ENCODE assay signal across 25 cellular contexts in the genomic region with DNA sequence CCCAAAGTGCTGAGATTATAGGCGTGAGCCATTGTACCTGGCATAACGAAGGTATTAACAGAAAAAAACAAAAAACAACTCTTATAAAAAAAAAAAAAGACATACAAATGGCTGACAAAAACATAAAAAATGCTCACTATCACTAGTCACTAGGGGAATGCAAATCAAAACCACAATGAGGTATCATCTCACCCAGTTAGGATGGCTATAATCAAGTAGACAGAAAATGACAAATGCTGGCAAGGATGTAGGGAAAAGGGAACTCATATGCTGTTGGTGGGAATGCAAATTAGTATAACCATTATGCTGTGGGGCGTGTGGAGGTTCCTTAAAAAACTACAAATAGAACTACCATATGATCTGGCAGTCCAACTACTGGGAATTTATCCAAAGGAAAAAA. TPM values are rescaled to one million over a fixed set of nuclear protein-coding genes. Genes with fewer than 3 reads are reported as not detected.
DNase-seq lines count a peak whose midpoint lies in the region; ATAC-seq, FAIRE-seq and TF ChIP-seq lines count a peak whose summit lies in the region.
"Had no signal": no experiment of that assay in that cellular context is flagged by ENCODE, and none has a peak within 500 bp of the region (broad histone marks: within the 10 kb centered on the region; RNA-seq: fewer than 3 reads in every experiment).

No MANE protein-coding gene starts in this region.

- intact Hi-C loops in GM12878 (cut with micrococcal nuclease; ENCODE audit: unreplicated experiment), result no loop called here
- intact Hi-C loops in gastrocnemius medialis (cut with DNase I; ENCODE audit: low total_unique reads), result no loop called here
- intact Hi-C loops in ovary (cut with DNase I), result no loop called here

- TF ChIP-seq RAD21 in GM12878 (IDR thresholded peaks at IDR 0.05; ENCODE audit: insufficient read depth, low read depth, low read length), result no peak

- no peaks in the 10 kb centered on the region for H3K36me3 ChIP-seq in GM23248 (ENCODE audit: low read depth)
- no peaks in the 10 kb centered on the region for H3K36me3 ChIP-seq in GM12878 (ENCODE audit: control insufficient read depth in 2 of 2, insufficient read depth in 2 of 2, low read length in 1 of 2)
- H3K36me3 ChIP-seq in gastrocnemius medialis, result no peaks in the 10 kb centered on the region
- H3K36me3 ChIP-seq in ovary, result no peaks in the 10 kb centered on the region
- H3K36me3 ChIP-seq: HAP-1 had no signal

- RAD21 ChIA-PET in GM12878 (lab: Charles Lee; ENCODE audit: unreplicated experiment), result no interaction called here

- no peaks in the 10 kb centered on the region; the same call in 1 of the 2 replicates for H3F3A ChIP-seq in GM23248 (ENCODE audit: insufficient read depth)

- DNase-seq in AG08395 (ENCODE audit: low spot score) (peak; percentile 1), GM23248 (peak; percentile 52), NCI-H526 (lab: John Stamatoyannopoulos, UW) (peak; percentile 64 to 84), GM12878 (ENCODE audit: low read depth, low spot score) (no peak), caudate nucleus (lab: John Stamatoyannopoulos, UW) (no peak), gastrocnemius medialis (no peak), ovary (no peak)
- DNase-seq: CD4-positive, CD25-positive, alpha-beta regulatory T cell; Kasumi-1; MM.1S; NCI-H1048; NCI-H1436; NCI-H187 treated with DMSO at 0.1 percent for 48 hours; NCI-H2107; NCI-H446 treated with DMSO at 0.1 percent for 48 hours; NCI-H748 treated with DMSO at 0.1 percent for 48 hours; PC-9; RPMI8226; SHP77 had no signal

- SMC1A ChIA-PET in GM12878 (lab: Charles Lee; ENCODE audit: uncharacterized antibody, unreplicated experiment), result no interaction called here

- H3K9me2 ChIP-seq in GM23248 (ENCODE audit: insufficient read depth), result no peaks in the 10 kb centered on the region

- CTCF ChIA-PET in GM12878 (lab: Yijun Ruan, JAX), result interaction anchor here (1.6 kb wide), 1 partner anchor 68 kb away, joined by 4 read pairs; no protein-coding TSS in a partner anchor

- TF ChIP-seq EP300 in GM12878 (IDR thresholded peaks at IDR 0.05; ENCODE audit: borderline replicate concordance in 1 of 2, control insufficient read depth in 1 of 2, low read depth in 2 of 2, low read length in 2 of 2) (no peak), ovary (IDR thresholded peaks at IDR 0.05) (no peak)

- H3K79me2 ChIP-seq in GM23248 (ENCODE audit: insufficient read depth) (no peaks in the 10 kb centered on the region), GM12878 (ENCODE audit: control insufficient read depth, insufficient read depth, low read length) (no peaks in the 10 kb centered on the region)

- H3K9ac ChIP-seq in GM23248 (no peak overlapping the region), GM12878 (ENCODE audit: control insufficient read depth, insufficient read depth, low read length) (no peak overlapping the region)

- H3K9me3 ChIP-seq in GM23248 (ENCODE audit: low read depth) (no peaks in the 10 kb centered on the region), GM12878 (replicated peaks; ENCODE audit: control insufficient read depth, insufficient read depth, low read length) (no peaks in the 10 kb centered on the region), gastrocnemius medialis (no peaks in the 10 kb centered on the region), ovary (peaks cover 0 to 3% of the 10 kb centered on the region in 2 donors)
- H3K9me3 ChIP-seq: HAP-1 had no signal

- FAIRE-seq in GM12878 (lab: Jason Lieb, UNC), result no peak
- FAIRE-seq: GM12892 had no signal

- no peak overlapping the region for H3K4me2 ChIP-seq in GM23248 (ENCODE audit: unreplicated experiment)
- no peak overlapping the region for H3K4me2 ChIP-seq in GM12878 (ENCODE audit: control insufficient read depth, insufficient read depth)
- H3K4me2 ChIP-seq: GM23338, PC-9 had no signal

- H2AFZ ChIP-seq in GM23248 (no peak overlapping the region), GM12878 (ENCODE audit: control insufficient read depth, low read depth, low read length) (no peak overlapping the region)
- H2AFZ ChIP-seq: GM23338, PC-9 had no signal

- no TSS peak for BruUV-seq in GM12878 (replicated peaks; lab: Mats Ljungman, UMichigan)

- WGBS in GM23248 (ENCODE audit: low coverage in 1 of 2, low lambda C conversion rate in 2 of 2, missing lambda C conversion rate in 2 of 2), 2 experiments, result 75 to 78% methylated on average over 3 of the region's 3 CpGs
- 5% methylated on average over 3 of the region's 3 CpGs for WGBS in GM12878 (ENCODE audit: insufficient coverage, insufficient replicate concordance, low lambda C conversion rate, missing lambda C conversion rate)
- WGBS in ovary, 3 donors, result 91 to 95% (median 94%) methylated on average over 3 of the region's 3 CpGs

- no peak overlapping the region for H3K4me3 ChIP-seq in GM23248
- no peak overlapping the region for H3K4me3 ChIP-seq in GM12878
- H3K4me3 ChIP-seq in gastrocnemius medialis, result no peak overlapping the region
- no peak overlapping the region for H3K4me3 ChIP-seq in ovary
- H3K4me3 ChIP-seq: GM23338, HAP-1, PC-9 had no signal

- TF ChIP-seq POLR2A in GM12878 (IDR thresholded peaks at IDR 0.05; ENCODE audit: low read depth, low read length) (no peak), gastrocnemius medialis (IDR thresholded peaks at IDR 0.05) (no peak), ovary (IDR thresholded peaks at IDR 0.05) (no peak)

- H3K27ac ChIP-seq in GM23248 (no peak overlapping the region), GM12878 (ENCODE audit: control insufficient read depth, insufficient read depth) (no peak overlapping the region), caudate nucleus (ENCODE audit: low read depth, low read length) (no peak overlapping the region), gastrocnemius medialis (no peak overlapping the region), ovary (no peak overlapping the region)
- H3K27ac ChIP-seq: 22Rv1, PC-9 had no signal

- in situ Hi-C loops in GM23248 (cut with MboI) (no loop called here), GM12878 (cut with MboI) (no loop called here), gastrocnemius medialis (cut with MboI; ENCODE audit: low sequenced_read_pairs in 4 of 4) (no loop called here)

- POLR2A ChIA-PET in GM12878 (lab: Charles Lee), result interaction anchor here (0.6 kb wide), 1 partner anchor 291 kb away, joined by 4 read pairs; no protein-coding TSS in a partner anchor

- no peak for ATAC-seq in GM12878
- ATAC-seq in gastrocnemius medialis, result no peak
- no peak for ATAC-seq in HG03565 (IDR thresholded peaks at IDR 0.05; ENCODE audit: unreplicated experiment)
- ATAC-seq: GM23338 had no signal

- H4K20me1 ChIP-seq in GM23248 (ENCODE audit: insufficient read depth) (no peaks in the 10 kb centered on the region), GM12878 (ENCODE audit: control insufficient read depth, insufficient read depth) (no peaks in the 10 kb centered on the region)

- H3K4me1 ChIP-seq in GM23248 (ENCODE audit: insufficient read depth) (peaks cover 3% of the 10 kb centered on the region; the same call in 1 of the 2 replicates), GM12878 (ENCODE audit: control insufficient read depth, insufficient read depth, low read length) (no peaks in the 10 kb centered on the region), gastrocnemius medialis (no peaks in the 10 kb centered on the region), ovary (ENCODE audit: insufficient read depth) (no peaks in the 10 kb centered on the region)
- H3K4me1 ChIP-seq: HAP-1 had no signal

- TF ChIP-seq CTCF in GM12878 (IDR thresholded peaks at IDR 0.05 in 2 of 3, conservative IDR thresholded peaks at IDR 0.05 in 1 of 3; ENCODE audit: control insufficient read depth in 2 of 3, extremely low read depth in 1 of 3, insufficient read depth in 1 of 3, low read depth in 3 of 3, low read length in 3 of 3) (no peak), gastrocnemius medialis (IDR thresholded peaks at IDR 0.05 in 4 of 5, conservative IDR thresholded peaks at IDR 0.05 in 1 of 5) (no peak), ovary (IDR thresholded peaks at IDR 0.05) (no peak)

- H3K27me3 ChIP-seq in GM23248 (replicated peaks; ENCODE audit: insufficient read depth) (no peaks in the 10 kb centered on the region), GM12878 (replicated peaks in 1 of 2; ENCODE audit: control insufficient read depth in 2 of 2, insufficient read depth in 2 of 2, low read length in 1 of 2) (no peaks in the 10 kb centered on the region), gastrocnemius medialis (no peaks in the 10 kb centered on the region), ovary (no peaks in the 10 kb centered on the region)

RNA-seq across cellular contexts. Expression of gene THY1, which starts 17.0 kb away (rescaled TPM):
- total RNA-seq in GM23248 (2014; rRNA removed; shearing (Covaris generic)), result 1,197 and 1,694 TPM in 2 replicates
- 1,640 and 1,703 TPM in 2 replicates for polyA plus RNA-seq in GM23248 (2016; fragmentation: Nextera tagmentation; extraction: Ambion mirVana)
- total RNA-seq in GM12878 (2013; cell fraction: nucleolus; rRNA removed), result 22.5 and 26.7 TPM in 2 replicates
- 3.3 and 4.2 TPM in 2 replicates for total RNA-seq in GM12878 (2014; rRNA removed)
- 2.4 and 2.7 TPM in 2 replicates for total RNA-seq in GM12878 (2014; rRNA removed; fragmentation: Illumina TruSeq; extraction: Trizol)
- 2.4 and 3.1 TPM in 2 replicates for total RNA-seq in GM12878 (2021)
- polyA plus RNA-seq in GM12878 (2011; ENCODE audit: low read depth), result 3.6 TPM
- polyA plus RNA-seq in GM12878 (2011; rRNA removed), result 6.0 and 20.1 TPM in 2 replicates
- 31.4 and 54.1 TPM in 2 replicates for polyA plus RNA-seq in GM12878 (2011; cell fraction: cytosol; rRNA removed)
- 12.3 and 17.1 TPM in 2 replicates for polyA plus RNA-seq in GM12878 (2011; cell fraction: nucleus; rRNA removed)
- polyA plus RNA-seq in GM12878 (2012), result 2.3 and 2.8 TPM in 2 replicates
- 8.4 and 9.3 TPM in 2 replicates for polyA plus RNA-seq in GM12878 (2014; fragmentation: Illumina TruSeq; extraction: Trizol)
- polyA plus RNA-seq in GM12878 (2014; fragmentation: Nextera tagmentation; extraction: Ambion mirVana), result 1 to 10 TPM in 1 of 2 experiments, under 1 TPM in 1; 0.86 to 2.6 TPM
- 4.1 and 7.3 TPM in 2 replicates for polyA plus RNA-seq in GM12878 (2014; rRNA removed)
- 1 to 10 TPM; 2.3 to 3.8 TPM for polyA plus RNA-seq in GM12878 (2016; fragmentation: Nextera tagmentation; extraction: Ambion mirVana)
- 24.0 and 34.6 TPM in 2 replicates for polyA minus RNA-seq in GM12878 (2011; rRNA and poly(A)+ RNA removed)
- polyA minus RNA-seq in GM12878 (2011; cell fraction: cytosol; rRNA and poly(A)+ RNA removed), result 2.6 and 6.0 TPM in 2 replicates
- 6.0 and 6.6 TPM in 2 replicates for polyA minus RNA-seq in GM12878 (2011; cell fraction: nucleus; rRNA and poly(A)+ RNA removed)
- total RNA-seq in gastrocnemius medialis, result under 1 TPM in 3 of 4 donors, not detected in 1; 0.22 to 0.70 (median 0.36) TPM
- 10 to 100 TPM in 4 of 7 donors, 1 to 10 TPM in 1, under 1 TPM in 2; 0.36 to 74.7 (median 14.0) TPM for total RNA-seq in ovary
- polyA plus RNA-seq in ovary, result 100 to 1,000 TPM in 1 of 2 donors, 10 to 100 TPM in 1; 15.0 to 123 TPM
- total RNA-seq: CD4-positive, CD25-positive, alpha-beta regulatory T cell; PC-9 had no signal
- polyA plus RNA-seq: CD4-positive, CD25-positive, alpha-beta regulatory T cell; IgD-negative memory B cell had no signal

RNA-seq across cellular contexts. Expression of gene USP2, which starts 24.5 kb away (rescaled TPM):
- not detected in 2 replicates for total RNA-seq in GM23248 (2014; rRNA removed; shearing (Covaris generic))
- polyA plus RNA-seq in GM23248 (2016; fragmentation: Nextera tagmentation; extraction: Ambion mirVana) (0.30 and 0.33 TPM in 2 replicates), GM12878 (2011; rRNA removed) (0.04 TPM in 1 of 2 replicates, not detected in the other), GM12878 (2014; fragmentation: Illumina TruSeq; extraction: Trizol) (0.09 TPM in 1 of 2 replicates, not detected in the other), GM12878 (2014; fragmentation: Nextera tagmentation; extraction: Ambion mirVana) (under 1 TPM in 1 of 2 experiments, not detected in 1; 0.04 TPM), GM12878 (2014; rRNA removed) (0.03 TPM in 2 replicates), GM12878 (2016; fragmentation: Nextera tagmentation; extraction: Ambion mirVana) (under 1 TPM in 1 of 2 experiments, not detected in 1; 0.11 TPM), ovary (1 to 10 TPM; 1.0 to 3.4 TPM)
- 0.69 TPM in 1 of 2 replicates, not detected in the other for total RNA-seq in GM12878 (2013; cell fraction: nucleolus; rRNA removed)
- total RNA-seq in GM12878 (2014; rRNA removed) (not detected in 2 replicates), GM12878 (2014; rRNA removed; fragmentation: Illumina TruSeq; extraction: Trizol) (not detected in 2 replicates), GM12878 (2021) (0.13 TPM in 1 of 2 replicates, not detected in the other), gastrocnemius medialis (100 to 1,000 TPM in 1 of 4 donors, 10 to 100 TPM in 3; 19.4 to 105 (median 46.0) TPM), ovary (10 to 100 TPM in 1 of 7 donors, 1 to 10 TPM in 6; 1.3 to 16.9 (median 4.8) TPM)
- not detected for polyA plus RNA-seq in GM12878 (2011; ENCODE audit: low read depth)
- polyA plus RNA-seq in GM12878 (2011; cell fraction: cytosol; rRNA removed), result 0.12 and 0.17 TPM in 2 replicates
- polyA plus RNA-seq in GM12878 (2011; cell fraction: nucleus; rRNA removed), result 0.06 and 0.07 TPM in 2 replicates
- polyA plus RNA-seq in GM12878 (2012), result 0.03 and 0.07 TPM in 2 replicates
- polyA minus RNA-seq in GM12878 (2011; rRNA and poly(A)+ RNA removed), result 0.93 TPM in 1 of 2 replicates, not detected in the other
- polyA minus RNA-seq in GM12878 (2011; cell fraction: cytosol; rRNA and poly(A)+ RNA removed), result 0.62 TPM in 1 of 2 replicates, not detected in the other
- polyA minus RNA-seq in GM12878 (2011; cell fraction: nucleus; rRNA and poly(A)+ RNA removed), result 0.19 TPM in 1 of 2 replicates, not detected in the other
- polyA plus RNA-seq: IgD-negative memory B cell had no signal

RNA-seq across cellular contexts. Expression of gene MFRP, which starts 59.5 kb away (rescaled TPM):
- total RNA-seq in GM23248 (2014; rRNA removed; shearing (Covaris generic)), result 0.13 TPM in 1 of 2 replicates, not detected in the other
- not detected in 2 replicates for polyA plus RNA-seq in GM23248 (2016; fragmentation: Nextera tagmentation; extraction: Ambion mirVana)
- total RNA-seq in GM12878 (2013; cell fraction: nucleolus; rRNA removed), result not detected in 2 replicates
- total RNA-seq in GM12878 (2014; rRNA removed), result not detected in 2 replicates
- not detected in 2 replicates for total RNA-seq in GM12878 (2014; rRNA removed; fragmentation: Illumina TruSeq; extraction: Trizol)
- not detected in 2 replicates for total RNA-seq in GM12878 (2021)
- not detected for polyA plus RNA-seq in GM12878 (2011; ENCODE audit: low read depth)
- polyA plus RNA-seq in GM12878 (2011; rRNA removed), result not detected in 2 replicates
- polyA plus RNA-seq in GM12878 (2011; cell fraction: cytosol; rRNA removed), result not detected in 2 replicates
- polyA plus RNA-seq in GM12878 (2011; cell fraction: nucleus; rRNA removed), result not detected in 2 replicates
- polyA plus RNA-seq in GM12878 (2012), result not detected in 2 replicates
- not detected in 2 replicates for polyA plus RNA-seq in GM12878 (2014; fragmentation: Illumina TruSeq; extraction: Trizol)
- polyA plus RNA-seq in GM12878 (2014; fragmentation: Nextera tagmentation; extraction: Ambion mirVana), result not detected
- polyA plus RNA-seq in GM12878 (2014; rRNA removed), result not detected in 2 replicates
- not detected for polyA plus RNA-seq in GM12878 (2016; fragmentation: Nextera tagmentation; extraction: Ambion mirVana)
- polyA minus RNA-seq in GM12878 (2011; rRNA and poly(A)+ RNA removed), result not detected in 2 replicates
- polyA minus RNA-seq in GM12878 (2011; cell fraction: cytosol; rRNA and poly(A)+ RNA removed), result not detected in 2 replicates
- not detected in 2 replicates for polyA minus RNA-seq in GM12878 (2011; cell fraction: nucleus; rRNA and poly(A)+ RNA removed)
- not detected for total RNA-seq in gastrocnemius medialis
- total RNA-seq in ovary, result under 1 TPM in 1 of 7 donors, not detected in 6; 0.11 TPM
- not detected for polyA plus RNA-seq in ovary
- total RNA-seq: CD4-positive, CD25-positive, alpha-beta regulatory T cell; PC-9 had no signal
- polyA plus RNA-seq: CD4-positive, CD25-positive, alpha-beta regulatory T cell; GM23338; IgD-negative memory B cell had no signal

Comparison
In these comparisons a context has a peak if more than half of its experiments do, and no peak if none do; other contexts are left out.
1. DNase-seq: peak in AG08395 (single experiment), GM23248 (single experiment) and NCI-H526 (2 of 2); none in GM12878 (single experiment), caudate nucleus (0 of 61), gastrocnemius medialis (0 of 2) and ovary (0 of 5).
2. RNA of gene THY1, which starts 17.0 kb away (total RNA-seq): 1,197 to 1,694 TPM in GM23248; 0.36 to 74.7 TPM in ovary, 2.4 to 26.7 TPM in GM12878 and 0.22 to 0.70 TPM in gastrocnemius medialis; every median in the first group is over 10 times any median in the second.